Comparison of ENCODE assay signal across 21 cellular contexts in the genomic region with DNA sequence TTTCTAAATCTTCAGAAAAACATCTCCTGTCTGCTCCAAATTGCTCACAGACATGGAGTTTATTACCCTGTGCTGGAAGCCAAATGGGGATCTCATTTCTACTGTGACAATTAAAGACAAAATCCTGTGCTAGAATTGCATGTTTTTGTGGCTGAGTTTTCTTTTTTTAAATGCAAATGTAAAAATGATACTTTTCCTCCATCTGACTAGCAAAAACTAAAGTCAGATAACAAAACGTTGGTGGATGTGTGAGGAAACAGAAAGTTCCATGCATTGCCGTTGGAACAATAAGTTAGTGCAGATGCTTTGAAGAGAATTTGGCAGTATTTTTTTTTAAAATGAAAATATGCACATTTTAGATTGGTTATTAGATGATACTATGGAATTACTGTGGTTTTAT.
DNase-seq lines count a peak whose midpoint lies in the region; ATAC-seq, FAIRE-seq and TF ChIP-seq lines count a peak whose summit lies in the region.
"Had no signal": no experiment of that assay in that cellular context is flagged by ENCODE, and none has a peak within 500 bp of the region (broad histone marks: within the 10 kb centered on the region; RNA-seq: fewer than 3 reads in every experiment).

No MANE protein-coding gene starts in this region.

- H3K27me3 Mint-ChIP-seq in nephron (ENCODE audit: low read depth), result peaks cover 5% of the 10 kb centered on the region
- H3K27me3 Mint-ChIP-seq: CD4-positive, alpha-beta T cell had no signal

- H3K27ac Mint-ChIP-seq in nephron, result peak overlapping the region; percentile 58 to 81 (median 73)
- H3K27ac Mint-ChIP-seq: CD4-positive, alpha-beta T cell; HFFc6 had no signal

- ATAC-seq in SK-N-SH treated with all-trans-retinoic acid at 6 μM for 48 hours, result no peak; the same call in 2 of the 3 replicates
- ATAC-seq: A549, HCT116 had no signal

- H3F3A ChIP-seq in SK-N-SH (replicated peaks; ENCODE audit: insufficient read depth), result no peaks in the 10 kb centered on the region

- WGBS in SK-N-SH (ENCODE audit: low lambda C conversion rate), result 41% methylated on average over 2 of the region's 2 CpGs
- WGBS in small intestine, 3 donors, result 7 to 28% (median 25%) methylated on average over 2 of the region's 2 CpGs

- H2AFZ ChIP-seq in SK-N-SH (ENCODE audit: low read depth), result peak overlapping the region; percentile 66; the same call in 1 of the 2 replicates

- H3K4me2 ChIP-seq in SK-N-SH, result no peak overlapping the region
- H3K4me2 ChIP-seq: A549 had no signal

- TF ChIP-seq CTCF in SK-N-SH (IDR thresholded peaks at IDR 0.05) (no peak), nephron (IDR thresholded peaks at IDR 0.05; ENCODE audit: unreplicated experiment in 3 of 3) (no peak), uterus (IDR thresholded peaks at IDR 0.05) (no peak), ascending aorta (IDR thresholded peaks at IDR 0.05) (no peak)

- no peak for TF ChIP-seq RAD21 in SK-N-SH (IDR thresholded peaks at IDR 0.05; ENCODE audit: low read length)

- POLR2A ChIA-PET in SK-N-SH (lab: Yijun Ruan, JAX), result no interaction called here

- DNase-seq in SK-N-SH (no peak), inferior parietal cortex (ENCODE audit: extremely low spot score) (peak; percentile 53), uterus (no peak), small intestine (no peak), ascending aorta (ENCODE audit: low spot score in 2 of 2) (no peak)
- DNase-seq in activated CD8-positive, alpha-beta memory T cell treated with anti-CD3 and anti-CD28 coated beads for 24 hours, result no peak
- DNase-seq: AML-193; Caco-2; CD4-positive, alpha-beta T cell; DMS79 treated with DMSO at 0.1 percent for 48 hours; GF-D8; GOT3; H7; HFFc6 had no signal

- peaks cover 5% of the 10 kb centered on the region for H3K4me1 Mint-ChIP-seq in nephron

- CTCF ChIA-PET in SK-N-SH (lab: Yijun Ruan, JAX), result no interaction called here

- intact Hi-C loops in uterus (cut with DNase I; ENCODE audit: low total_unique reads), result no loop called here
- intact Hi-C loops in ascending aorta (cut with DNase I), result no loop called here

- H3K4me3 ChIP-seq in SK-N-SH (ENCODE audit: low read depth in 2 of 2, low read length in 1 of 2) (peak overlapping the region in 1 of 2 experiments; percentile 7; a peak in 1 of 4 replicates), uterus (no peak overlapping the region), small intestine (ENCODE audit: low read depth in 1 of 2, low read length in 2 of 2) (no peak overlapping the region), ascending aorta (no peak overlapping the region)
- H3K4me3 ChIP-seq: A549 had no signal

- peaks cover 0 to 10% of the 10 kb centered on the region in 2 experiments; a peak in 1 of 4 replicates for H3K4me1 ChIP-seq in SK-N-SH (ENCODE audit: control insufficient read depth in 1 of 2, insufficient read depth in 2 of 2, low read depth in 1 of 2, low read length in 1 of 2)
- no peaks in the 10 kb centered on the region for H3K4me1 ChIP-seq in uterus
- H3K4me1 ChIP-seq in small intestine (ENCODE audit: control insufficient read depth in 2 of 2, insufficient read depth in 1 of 2, low read depth in 1 of 2, low read length in 1 of 2), result no peaks in the 10 kb centered on the region
- no peaks in the 10 kb centered on the region for H3K4me1 ChIP-seq in ascending aorta
- H3K4me1 ChIP-seq: A549, Caco-2 had no signal

- H4K20me1 ChIP-seq in SK-N-SH (ENCODE audit: insufficient read depth), result no peaks in the 10 kb centered on the region

- H3K36me3 ChIP-seq in SK-N-SH (replicated peaks in 1 of 2; ENCODE audit: control insufficient read depth in 1 of 2, insufficient read depth in 2 of 2, low read length in 1 of 2) (no peaks in the 10 kb centered on the region), uterus (no peaks in the 10 kb centered on the region), small intestine (ENCODE audit: control insufficient read depth in 2 of 2, insufficient read depth in 2 of 2, low read length in 2 of 2) (no peaks in the 10 kb centered on the region), ascending aorta (no peaks in the 10 kb centered on the region)

- no peaks in the 10 kb centered on the region for H3K79me2 ChIP-seq in SK-N-SH (ENCODE audit: insufficient read depth)

- H3K27me3 ChIP-seq in SK-N-SH (ENCODE audit: insufficient read depth) (no peaks in the 10 kb centered on the region), uterus (no peaks in the 10 kb centered on the region), small intestine (ENCODE audit: control insufficient read depth in 2 of 2, insufficient read depth in 2 of 2, low read length in 2 of 2) (no peaks in the 10 kb centered on the region), ascending aorta (no peaks in the 10 kb centered on the region)

- H3K9me3 Mint-ChIP-seq in nephron, result no peaks in the 10 kb centered on the region
- H3K9me3 Mint-ChIP-seq: CD4-positive, alpha-beta T cell; HFFc6 had no signal

- no peak overlapping the region for H3K4me3 Mint-ChIP-seq in nephron
- H3K4me3 Mint-ChIP-seq: CD4-positive, alpha-beta T cell; HFFc6 had no signal

- no peaks in the 10 kb centered on the region for H3K9me2 ChIP-seq in SK-N-SH

- TF ChIP-seq EP300 in SK-N-SH (IDR thresholded peaks at IDR 0.05; ENCODE audit: borderline replicate concordance in 1 of 2, low read depth in 1 of 2, low read length in 1 of 2), result no peak

- TF ChIP-seq POLR2A in uterus (IDR thresholded peaks at IDR 0.05), result no peak

- H3K9ac ChIP-seq in SK-N-SH, result no peak overlapping the region

- H3K27ac ChIP-seq in SK-N-SH (ENCODE audit: low read depth in 2 of 2, low read length in 1 of 2) (no peak overlapping the region; a peak in 1 of 4 replicates), uterus (peak overlapping the region; percentile 60 to 61), small intestine (ENCODE audit: low read depth in 1 of 2, low read length in 1 of 2) (no peak overlapping the region), ascending aorta (no peak overlapping the region)
- H3K27ac ChIP-seq: 22Rv1, A549, C4-2B had no signal

- H3K9me3 ChIP-seq in SK-N-SH, result no peaks in the 10 kb centered on the region
- no peaks in the 10 kb centered on the region for H3K9me3 ChIP-seq in uterus
- H3K9me3 ChIP-seq in small intestine (ENCODE audit: control insufficient read depth, low read depth), result no peaks in the 10 kb centered on the region
- H3K9me3 ChIP-seq in ascending aorta, result no peaks in the 10 kb centered on the region
- H3K9me3 ChIP-seq: A549, Caco-2 had no signal

- H3K36me3 Mint-ChIP-seq in nephron (ENCODE audit: low read depth), result no peaks in the 10 kb centered on the region

- no peak for FAIRE-seq in small intestine (lab: Jason Lieb, UNC)
- FAIRE-seq: A549, HTR-8/SVneo had no signal

TF ChIP-seq in SK-N-SH, 30 proteins besides CTCF, POLR2A, EP300 and RAD21 (continues in another document):
- no peak for TF ChIP-seq CHD2 (IDR thresholded peaks at IDR 0.05; ENCODE audit: low read length, partially characterized antibody)
- TF ChIP-seq, protein P1, sequence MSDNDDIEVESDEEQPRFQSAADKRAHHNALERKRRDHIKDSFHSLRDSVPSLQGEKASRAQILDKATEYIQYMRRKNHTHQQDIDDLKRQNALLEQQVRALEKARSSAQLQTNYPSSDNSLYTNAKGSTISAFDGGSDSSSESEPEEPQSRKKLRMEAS (IDR thresholded peaks at IDR 0.05; ENCODE audit: low read depth), result no peak
- TF ChIP-seq RXRA (IDR thresholded peaks at IDR 0.05; ENCODE audit: borderline replicate concordance, low read depth), result no peak
- TF ChIP-seq FOSL2 (IDR thresholded peaks at IDR 0.05; ENCODE audit: borderline replicate concordance, low read depth), result no peak
- TF ChIP-seq TEAD4 (IDR thresholded peaks at IDR 0.05; ENCODE audit: borderline replicate concordance, insufficient read depth), result no peak
- TF ChIP-seq, protein P2, sequence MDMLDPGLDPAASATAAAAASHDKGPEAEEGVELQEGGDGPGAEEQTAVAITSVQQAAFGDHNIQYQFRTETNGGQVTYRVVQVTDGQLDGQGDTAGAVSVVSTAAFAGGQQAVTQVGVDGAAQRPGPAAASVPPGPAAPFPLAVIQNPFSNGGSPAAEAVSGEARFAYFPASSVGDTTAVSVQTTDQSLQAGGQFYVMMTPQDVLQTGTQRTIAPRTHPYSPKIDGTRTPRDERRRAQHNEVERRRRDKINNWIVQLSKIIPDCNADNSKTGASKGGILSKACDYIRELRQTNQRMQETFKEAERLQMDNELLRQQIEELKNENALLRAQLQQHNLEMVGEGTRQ (IDR thresholded peaks at IDR 0.05; ENCODE audit: borderline replicate concordance, low read depth, low read length), result no peak

TF ChIP-seq in SK-N-SH treated with all-trans-retinoic acid at 6 μM for 48 hours, 23 proteins besides CTCF, POLR2A, EP300 and RAD21 (continues in another document):
- TF ChIP-seq, protein P3, sequence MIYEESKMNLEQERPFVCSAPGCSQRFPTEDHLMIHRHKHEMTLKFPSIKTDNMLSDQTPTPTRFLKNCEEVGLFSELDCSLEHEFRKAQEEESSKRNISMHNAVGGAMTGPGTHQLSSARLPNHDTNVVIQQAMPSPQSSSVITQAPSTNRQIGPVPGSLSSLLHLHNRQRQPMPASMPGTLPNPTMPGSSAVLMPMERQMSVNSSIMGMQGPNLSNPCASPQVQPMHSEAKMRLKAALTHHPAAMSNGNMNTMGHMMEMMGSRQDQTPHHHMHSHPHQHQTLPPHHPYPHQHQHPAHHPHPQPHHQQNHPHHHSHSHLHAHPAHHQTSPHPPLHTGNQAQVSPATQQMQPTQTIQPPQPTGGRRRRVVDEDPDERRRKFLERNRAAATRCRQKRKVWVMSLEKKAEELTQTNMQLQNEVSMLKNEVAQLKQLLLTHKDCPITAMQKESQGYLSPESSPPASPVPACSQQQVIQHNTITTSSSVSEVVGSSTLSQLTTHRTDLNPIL (CRISPR knock-in tag; IDR thresholded peaks at IDR 0.05; ENCODE audit: low read depth), result no peak
- TF ChIP-seq ARNTL (CRISPR knock-in tag; IDR thresholded peaks at IDR 0.05; ENCODE audit: borderline replicate concordance, low read depth) (no peak), SNAI2 (CRISPR knock-in tag; IDR thresholded peaks at IDR 0.05) (no peak), ZNF8 (CRISPR knock-in tag; IDR thresholded peaks at IDR 0.05) (no peak), TCF4 (CRISPR knock-in tag; IDR thresholded peaks at IDR 0.05; ENCODE audit: borderline replicate concordance) (no peak), OSR1 (CRISPR knock-in tag; IDR thresholded peaks at IDR 0.05) (no peak), ISL1 (CRISPR knock-in tag; IDR thresholded peaks at IDR 0.05) (no peak)

Comparison
In these comparisons a context has a peak if more than half of its experiments do, and no peak if none do; other contexts are left out.
1. H3K27ac ChIP-seq: peak in uterus (2 of 2); none in SK-N-SH (0 of 2), small intestine (0 of 2) and ascending aorta (0 of 2).